8 cellular contexts compared by ENCODE assay signal in genomic region chr9:37464426-37465248, GRCh38. TPM values are rescaled to one million over a fixed set of nuclear protein-coding genes. Genes with fewer than 3 reads are reported as not detected.
DNase-seq lines count a peak whose midpoint lies in the region; ATAC-seq and TF ChIP-seq lines count a peak whose summit lies in the region.

No MANE protein-coding gene starts in this region.

- peaks cover 26% of the 10 kb centered on the region for H3K4me1 ChIP-seq in stomach smooth muscle (ENCODE audit: control insufficient read depth, insufficient read depth, low read length)

- H3K9me3 ChIP-seq in stomach smooth muscle (ENCODE audit: control insufficient read depth in 2 of 2, low read length in 2 of 2): no peaks in the 10 kb centered on the region

- no peaks in the 10 kb centered on the region for H3K27me3 ChIP-seq in stomach smooth muscle (ENCODE audit: control insufficient read depth in 1 of 2, insufficient read depth in 2 of 2, low read length in 2 of 2)

- peak overlapping the region; percentile 97 to 99 for H3K9ac ChIP-seq in stomach smooth muscle (ENCODE audit: low read length in 2 of 2)

- ATAC-seq in GM18520 (IDR thresholded peaks at IDR 0.05; ENCODE audit: unreplicated experiment) (peak; percentile 3), HG03025 (IDR thresholded peaks at IDR 0.05; ENCODE audit: low FRiP score, unreplicated experiment) (peak; percentile 37)

- DNase-seq in AG08396 (ENCODE audit: low spot score) (peak; percentile 71), NCI-H345 treated with DMSO at 0.1 percent for 48 hours (lab: John Stamatoyannopoulos, UW; ENCODE audit: unreplicated experiment) (peak; percentile 73), erythroblast (lab: John Stamatoyannopoulos, UW) (peak; percentile 77 to 84), myocyte (ENCODE audit: low read depth) (peak; percentile 76)
- peak; percentile 76 for DNase-seq in activated CD8-positive, alpha-beta memory T cell treated with anti-CD3 and anti-CD28 coated beads, Interleukin-2, amount 50 U/mL, for 1 hour (ENCODE audit: extremely low read depth)

- TF ChIP-seq POLR2A in erythroblast (IDR thresholded peaks at IDR 0.05; ENCODE audit: low read length): no peak

- no peaks in the 10 kb centered on the region for H3K36me3 ChIP-seq in stomach smooth muscle (ENCODE audit: control insufficient read depth in 2 of 2, insufficient read depth in 2 of 2, low read length in 2 of 2)

- H3K4me3 ChIP-seq in stomach smooth muscle (ENCODE audit: low read length in 2 of 2): peak overlapping the region; percentile 95 to 99

- H3K27ac ChIP-seq in stomach smooth muscle (ENCODE audit: low read length): peak overlapping the region; percentile 96

RNA-seq across cellular contexts. Expression of gene ZBTB5, which starts 0.6 kb away (rescaled TPM):
- 12.7 and 13.0 TPM in 2 replicates for total RNA-seq in myocyte
- 8.6 TPM for polyA plus RNA-seq in myocyte (2012)

RNA-seq across cellular contexts. Expression of gene POLR1E, which starts 21.1 kb away (rescaled TPM):
- 20.1 and 20.9 TPM in 2 replicates for total RNA-seq in myocyte
- 13.9 TPM for polyA plus RNA-seq in myocyte (2012)

RNA-seq across cellular contexts. Expression of gene GRHPR, which starts 42.1 kb away (rescaled TPM):
- 218 and 267 TPM in 2 replicates for total RNA-seq in myocyte
- polyA plus RNA-seq in myocyte (2012): 219 TPM

Comparison
In these comparisons a context has a peak if more than half of its experiments do, and no peak if none do; other contexts are left out.
1. Peak in every context shown above with its lines: DNase-seq, ATAC-seq, H3K4me3 ChIP-seq and H3K27ac ChIP-seq.